ENCODE assay signal across 1 cellular context in genomic region chr2:30511122-30512083, GRCh38.
TF ChIP-seq lines count a peak whose summit lies in the region.

No MANE protein-coding gene starts in this region.

TF ChIP-seq in HepG2, 621 proteins besides CTCF, POLR2A, EP300 and RAD21 (continued from another document and continues in another):
- TF ChIP-seq PAXIP1 (CRISPR knock-in tag; conservative IDR thresholded peaks at IDR 0.05) (peak; percentile 80), ISL2 (CRISPR knock-in tag; IDR thresholded peaks at IDR 0.05) (peak; percentile 56), EHMT2 (IDR thresholded peaks at IDR 0.05; ENCODE audit: borderline replicate concordance, low read depth, low read length) (peak; percentile 13; the same call in 1 of the 2 replicates), ZNF792 (CRISPR knock-in tag; IDR thresholded peaks at IDR 0.05) (0 out of 2 replicates have a peak, but pooled peaks have one; percentile 16), ERF (CRISPR knock-in tag; IDR thresholded peaks at IDR 0.05) (peak; percentile 32; the same call in 1 of the 2 replicates), JUND (CRISPR knock-in tag; IDR thresholded peaks at IDR 0.05) (peak; percentile 92), GABPB1 (CRISPR knock-in tag; IDR thresholded peaks at IDR 0.05) (0 out of 2 replicates have a peak, but pooled peaks have one; percentile 21), POGZ (CRISPR knock-in tag; IDR thresholded peaks at IDR 0.05) (peak; percentile 79), ZGPAT (CRISPR knock-in tag; IDR thresholded peaks at IDR 0.05) (peak; percentile 64), HBP1 (CRISPR knock-in tag; IDR thresholded peaks at IDR 0.05; ENCODE audit: low read depth) (no peak), GATAD2A (CRISPR knock-in tag; IDR thresholded peaks at IDR 0.05) (peak; percentile 64), HOMEZ (CRISPR knock-in tag; IDR thresholded peaks at IDR 0.05; ENCODE audit: low read depth) (peak; percentile 88; the same call in 1 of the 2 replicates), TFE3 (CRISPR knock-in tag; IDR thresholded peaks at IDR 0.05) (peak; percentile 57; the same call in 1 of the 2 replicates), IRF2 (CRISPR knock-in tag; IDR thresholded peaks at IDR 0.05) (0 out of 2 replicates have a peak, but pooled peaks have one; percentile 22), RARA (CRISPR knock-in tag; IDR thresholded peaks at IDR 0.05) (peak; percentile 96), SIX1 (CRISPR knock-in tag; IDR thresholded peaks at IDR 0.05; ENCODE audit: borderline replicate concordance) (peak; percentile 59; the same call in 1 of the 2 replicates), HDAC2 (CRISPR knock-in tag; IDR thresholded peaks at IDR 0.05) (peak; percentile 60), NCOR1 (IDR thresholded peaks at IDR 0.05; ENCODE audit: borderline replicate concordance, low read length) (peak; percentile 66; the same call in 1 of the 2 replicates), CBX2 (IDR thresholded peaks at IDR 0.05; ENCODE audit: low read depth, low read length) (no peak), CBX2 (CRISPR knock-in tag; IDR thresholded peaks at IDR 0.05; ENCODE audit: low read depth) (no peak), FOSL1 (CRISPR knock-in tag; IDR thresholded peaks at IDR 0.05; ENCODE audit: borderline replicate concordance) (peak; percentile 89), SNAI1 (CRISPR knock-in tag; IDR thresholded peaks at IDR 0.05; ENCODE audit: borderline replicate concordance) (0 out of 2 replicates have a peak, but pooled peaks have one; percentile 66), ZFYVE20 (CRISPR knock-in tag; IDR thresholded peaks at IDR 0.05; ENCODE audit: borderline replicate concordance, low read depth) (no peak), HOXA5 (CRISPR knock-in tag; IDR thresholded peaks at IDR 0.05) (no peak), SP1 (IDR thresholded peaks at IDR 0.05) (no peak), SP1 (CRISPR knock-in tag; IDR thresholded peaks at IDR 0.05) (no peak), PATZ1 (CRISPR knock-in tag; IDR thresholded peaks at IDR 0.05) (peak; percentile 16; the same call in 1 of the 2 replicates), NCOA5 (CRISPR knock-in tag; IDR thresholded peaks at IDR 0.05) (no peak), IKZF5 (CRISPR knock-in tag; IDR thresholded peaks at IDR 0.05) (peak; percentile 36; the same call in 1 of the 2 replicates), RXRB (CRISPR knock-in tag; IDR thresholded peaks at IDR 0.05; ENCODE audit: borderline replicate concordance) (peak; percentile 89), HINFP (CRISPR knock-in tag; IDR thresholded peaks at IDR 0.05; ENCODE audit: low read depth) (no peak), SIX4 (CRISPR knock-in tag; IDR thresholded peaks at IDR 0.05) (peak; percentile 54; the same call in 1 of the 2 replicates), JUN (CRISPR knock-in tag; IDR thresholded peaks at IDR 0.05) (peak; percentile 39; the same call in 1 of the 2 replicates), HDAC1 (CRISPR knock-in tag; IDR thresholded peaks at IDR 0.05) (0 out of 2 replicates have a peak, but pooled peaks have one; percentile 30), JUNB (CRISPR knock-in tag; IDR thresholded peaks at IDR 0.05; ENCODE audit: borderline replicate concordance) (peak; percentile 77; the same call in 1 of the 2 replicates), SOX5 (CRISPR knock-in tag; IDR thresholded peaks at IDR 0.05; ENCODE audit: borderline replicate concordance) (peak; percentile 54; the same call in 1 of the 2 replicates), CHD4 (IDR thresholded peaks at IDR 0.05; ENCODE audit: borderline replicate concordance, low read length) (peak; percentile 73; the same call in 1 of the 2 replicates), AHDC1 (CRISPR knock-in tag; IDR thresholded peaks at IDR 0.05; ENCODE audit: borderline replicate concordance) (peak; percentile 80; the same call in 1 of the 2 replicates), DRAP1 (CRISPR knock-in tag; IDR thresholded peaks at IDR 0.05) (peak; percentile 20; the same call in 1 of the 2 replicates)
